In genomic region chr13:102845630-102846260, GRCh38 we compare ENCODE assay signal across 8 cellular contexts. TPM values are rescaled to one million over a fixed set of nuclear protein-coding genes. Genes with fewer than 3 reads are reported as not detected.
DNase-seq lines count a peak whose midpoint lies in the region; ATAC-seq and TF ChIP-seq lines count a peak whose summit lies in the region.

TSS of gene ERCC5 (plus strand) at chr13:102846032. CDS start at chr13:102846267, 235 bp downstream.

- peaks cover 27% of the 10 kb centered on the region for H3K36me3 Mint-ChIP-seq in CD8-positive, alpha-beta T cell

- CTCF ChIA-PET in CD8-positive, alpha-beta T cell (lab: Charles Lee) = interaction anchor here (0.8 to 2.7 kb wide), 12 partner anchors 9 to 269 kb away, joined by 3 to 15 read pairs (median 4); partner anchors contain the start of gene TPP2

- H3K4me1 ChIP-seq in CD8-positive, alpha-beta T cell (ENCODE audit: insufficient read depth, low read length) = peaks cover 41% of the 10 kb centered on the region
- peaks cover 0 to 6% of the 10 kb centered on the region in 2 donors for H3K4me1 ChIP-seq in lung (ENCODE audit: control insufficient read depth in 2 of 2, insufficient read depth in 2 of 2, low read length in 2 of 2)

- WGBS in lung, 2 donors = 0 to 1% methylated on average over 49 of the region's 49 CpGs

- H3K27ac Mint-ChIP-seq in CD8-positive, alpha-beta T cell = peak within 1 kb of the TSS; percentile 97

- H3K27me3 ChIP-seq in CD8-positive, alpha-beta T cell (ENCODE audit: insufficient read depth, low read length) = no peaks in the 10 kb centered on the region
- no peaks in the 10 kb centered on the region for H3K27me3 ChIP-seq in lung (ENCODE audit: control insufficient read depth, insufficient read depth)

- H3K36me3 ChIP-seq in CD8-positive, alpha-beta T cell (ENCODE audit: insufficient read depth, low read length) = no peaks in the 10 kb centered on the region
- H3K36me3 ChIP-seq in lung (ENCODE audit: control insufficient read depth in 2 of 2, insufficient read depth in 2 of 2, low read length in 2 of 2) = peaks cover 0 to 2% of the 10 kb centered on the region in 2 donors

- TF ChIP-seq CTCF in CD8-positive, alpha-beta T cell (IDR thresholded peaks at IDR 0.05) = no peak
- TF ChIP-seq CTCF in lung (IDR thresholded peaks at IDR 0.05; ENCODE audit: control extremely low read depth, extremely low read depth) = no peak

- H3K9me3 ChIP-seq in CD8-positive, alpha-beta T cell (ENCODE audit: low read length) = no peaks in the 10 kb centered on the region
- H3K9me3 ChIP-seq in lung (ENCODE audit: control insufficient read depth in 2 of 2, insufficient read depth in 1 of 2, low read length in 1 of 2) = no peaks in the 10 kb centered on the region

- H3K27ac ChIP-seq in CD8-positive, alpha-beta T cell (ENCODE audit: low read depth, low read length) = peak within 1 kb of the TSS; percentile 99
- H3K27ac ChIP-seq in lung (ENCODE audit: low read depth in 1 of 2, low read length in 1 of 2) = peak within 1 kb of the TSS; percentile 92 to 98

- peak within 1 kb of the TSS; percentile 96 for H3K4me3 ChIP-seq in CD8-positive, alpha-beta T cell (ENCODE audit: low read depth, low read length)
- peak within 1 kb of the TSS; percentile 68 for H3K4me3 ChIP-seq in lung

- intact Hi-C loops in CD8-positive, alpha-beta T cell (cut with DNase I, micrococcal nuclease) = loop anchor here (1.0 to 5.0 kb wide), 10 partner anchors 25 to 1698 kb away; partner anchors contain the start of genes TEX30 (in 2 of the 2) and TPP2 (in 2 of the 2)

- H3K4me3 Mint-ChIP-seq in CD8-positive, alpha-beta T cell = peak within 1 kb of the TSS; percentile 89

- H3K27me3 Mint-ChIP-seq in CD8-positive, alpha-beta T cell (ENCODE audit: low read depth) = no peaks in the 10 kb centered on the region

- ATAC-seq in CD8-positive, alpha-beta T cell = peak; percentile 69
- ATAC-seq in GM19467 (IDR thresholded peaks at IDR 0.05; ENCODE audit: unreplicated experiment) (peak; percentile 76), lung (ENCODE audit: insufficient read depth, low FRiP score) (peak; percentile 92)

- POLR2A ChIA-PET in CD8-positive, alpha-beta T cell (lab: Charles Lee) = interaction anchor here (0.7 to 5.0 kb wide), 24 partner anchors 9 to 451 kb away, joined by 3 to 246 read pairs (median 4); partner anchors contain the start of genes BIVM, POGLUT2, TEX30 and TPP2

- H3K9me3 Mint-ChIP-seq in CD8-positive, alpha-beta T cell = no peaks in the 10 kb centered on the region

- H3K4me1 Mint-ChIP-seq in CD8-positive, alpha-beta T cell (ENCODE audit: low read depth) = peaks cover 45% of the 10 kb centered on the region

- peak; percentile 94 to 98 (median 97) for DNase-seq in CD8-positive, alpha-beta T cell
- DNase-seq in HS-27A (ENCODE audit: low read depth) (peak; percentile 80), lung (ENCODE audit: low spot score) (peak; percentile 96)
- DNase-seq in NK-92 treated with Interleukin-12 subunit alpha and Interleukin-12 subunit beta, amount 100 ng/mL, for 24 hours (lab: John Stamatoyannopoulos, UW) = peak; percentile 93
- DNase-seq in activated CD8-positive, alpha-beta memory T cell treated with anti-CD3 and anti-CD28 coated beads for 24 hours = peak; percentile 98
- DNase-seq in effector CD4-positive, alpha-beta T cell = peak; percentile 93
- DNase-seq in stimulated activated CD4-positive, alpha-beta T cell treated with anti-CD3 and anti-CD28 coated beads, TNF-alpha, amount 100 ng/mL, for 4 hours (ENCODE audit: low read depth in 3 of 3) = peak; percentile 88 to 91 (median 90)

RNA-seq across cellular contexts. Expression of gene ERCC5, which starts in this region (rescaled TPM):
- 100 to 1,000 TPM; 109 to 121 TPM for total RNA-seq in CD8-positive, alpha-beta T cell
- 10 to 100 TPM; 36.9 to 81.4 TPM for total RNA-seq in lung
- 10 to 100 TPM; 23.0 to 79.2 TPM for polyA plus RNA-seq in lung

Comparison
In these comparisons a context has a peak if more than half of its experiments do, and no peak if none do; other contexts are left out.
1. Peak in every context shown above with its lines: DNase-seq, ATAC-seq, H3K4me3 ChIP-seq and H3K27ac ChIP-seq.